Comparison of ENCODE assay signal across 15 cellular contexts in genomic region chr2:200593905-200594304, GRCh38. TPM values are rescaled to one million over a fixed set of nuclear protein-coding genes. Genes with fewer than 3 reads are reported as not detected.
DNase-seq lines count a peak whose midpoint lies in the region; ATAC-seq and TF ChIP-seq lines count a peak whose summit lies in the region.
"Had no signal": no experiment of that assay in that cellular context is flagged by ENCODE, and none has a peak within 500 bp of the region (broad histone marks: within the 10 kb centered on the region; RNA-seq: fewer than 3 reads in every experiment).

No MANE protein-coding gene starts in this region.

- POLR2A ChIA-PET in PC-3 (lab: Charles Lee; ENCODE audit: unreplicated experiment) = no interaction called here

- no peaks in the 10 kb centered on the region for H3K9me2 ChIP-seq in PC-3 (replicated peaks; ENCODE audit: low read length)

- H3K9ac ChIP-seq in PC-3 (ENCODE audit: low read length) = no peak overlapping the region
- H3K9ac ChIP-seq: BLaER1 treated with 17β-estradiol and CSF1 and Interleukin-3, amounts not matched to agents 10 nM and 100 nM had no signal

- CTCF ChIA-PET in PC-3 (lab: Charles Lee) = no interaction called here

- BruUV-seq in PC-3 (replicated peaks; lab: Mats Ljungman, UMichigan) = no TSS peak

- no peak overlapping the region for H2AFZ ChIP-seq in PC-3 (ENCODE audit: low read length)

- no peaks in the 10 kb centered on the region for H3F3A ChIP-seq in PC-3 (ENCODE audit: low read length, unreplicated experiment)

- H3K4me3 ChIP-seq in PC-3 (ENCODE audit: low read length) (no peak overlapping the region), fibroblast of villous mesenchyme (ENCODE audit: low read depth, low read length) (no peak overlapping the region), foreskin fibroblast (ENCODE audit: low read depth in 1 of 2, low read length in 2 of 2) (no peak overlapping the region)
- H3K4me3 ChIP-seq: BLaER1 treated with 17β-estradiol and CSF1 and Interleukin-3, amounts not matched to agents 10 nM and 100 nM had no signal

- H3K36me3 ChIP-seq in PC-3 (ENCODE audit: low read depth, low read length) = no peaks in the 10 kb centered on the region
- H3K36me3 ChIP-seq: BLaER1 treated with 17β-estradiol and CSF1 and Interleukin-3, amounts not matched to agents 10 nM and 100 nM had no signal

- intact Hi-C loops in PC-3 (cut with micrococcal nuclease) = no loop called here

- peaks cover 36% of the 10 kb centered on the region for H3K4me1 ChIP-seq in PC-3 (ENCODE audit: insufficient read depth, low read length)

- TF ChIP-seq CTCF in 22Rv1 (IDR thresholded peaks at IDR 0.05) (no peak), PC-3 (conservative IDR thresholded peaks at IDR 0.05; ENCODE audit: low read depth, low read length) (no peak), fibroblast of villous mesenchyme (IDR thresholded peaks at IDR 0.05; ENCODE audit: insufficient read depth, low read depth, low read length) (no peak), foreskin fibroblast (IDR thresholded peaks at IDR 0.05; ENCODE audit: low read depth, low read length) (no peak)

- peak; percentile 61 for DNase-seq in HT1080 (ENCODE audit: low read depth)
- peak; percentile 77 for DNase-seq in PC-3
- DNase-seq in fibroblast of villous mesenchyme (ENCODE audit: low read depth) = peak; percentile 23
- DNase-seq in DMS 273 treated with DMSO at 0.1 percent for 48 hours (lab: John Stamatoyannopoulos, UW) = no peak
- DNase-seq in foreskin fibroblast = no peak
- no peak for DNase-seq in NCI-H1930 (lab: John Stamatoyannopoulos, UW)
- DNase-seq: ACHN; CD4-positive, CD25-positive, alpha-beta regulatory T cell; DMS79; HCEC 1CT; HFFc6 had no signal

- peak overlapping the region; percentile 32 for H3K4me2 ChIP-seq in PC-3 (ENCODE audit: low read length)
- H3K4me2 ChIP-seq: BLaER1 treated with 17β-estradiol and CSF1 and Interleukin-3, amounts not matched to agents 10 nM and 100 nM had no signal

- ATAC-seq in PC-3 = peak; percentile 73
- no peak for ATAC-seq in HG02840 (IDR thresholded peaks at IDR 0.05; ENCODE audit: low FRiP score, unreplicated experiment)

- H3K9me3 ChIP-seq in PC-3 (ENCODE audit: low read length) = no peaks in the 10 kb centered on the region
- H3K9me3 ChIP-seq: BLaER1 treated with 17β-estradiol and CSF1 and Interleukin-3, amounts not matched to agents 10 nM and 100 nM had no signal

- H3K27ac ChIP-seq in 22Rv1 (peak overlapping the region; percentile 53; the same call in 1 of the 2 replicates), PC-3 (ENCODE audit: low read length) (peak overlapping the region; percentile 57)
- H3K27ac ChIP-seq: BLaER1 treated with 17β-estradiol and CSF1 and Interleukin-3, amounts not matched to agents 10 nM and 100 nM had no signal

- no peaks in the 10 kb centered on the region for H4K20me1 ChIP-seq in PC-3 (ENCODE audit: low read length)
- H4K20me1 ChIP-seq: BLaER1 treated with 17β-estradiol and CSF1 and Interleukin-3, amounts not matched to agents 10 nM and 100 nM had no signal

- H3K27me3 ChIP-seq in PC-3 (ENCODE audit: low read length) = no peaks in the 10 kb centered on the region
- H3K27me3 ChIP-seq: BLaER1 treated with 17β-estradiol and CSF1 and Interleukin-3, amounts not matched to agents 10 nM and 100 nM had no signal

- no peaks in the 10 kb centered on the region for H3K79me2 ChIP-seq in PC-3 (ENCODE audit: low read length)

RNA-seq across cellular contexts. Expression of gene AOX1, which starts 8.1 kb away (rescaled TPM):
- total RNA-seq in HT1080 (2014; rRNA removed; shearing (Covaris generic)) = 27.6 and 30.8 TPM in 2 replicates
- 21.6 and 22.0 TPM in 2 replicates for polyA plus RNA-seq in HT1080 (2015; cell fraction: cytosol; rRNA removed)
- 25.8 and 26.2 TPM in 2 replicates for polyA plus RNA-seq in HT1080 (2015; cell fraction: nucleus; rRNA removed)
- total RNA-seq in PC-3 (2014; rRNA removed) = 54.9 and 57.2 TPM in 2 replicates
- 17.7 and 57.4 TPM in 2 replicates for total RNA-seq in fibroblast of villous mesenchyme
- total RNA-seq: CD4-positive, CD25-positive, alpha-beta regulatory T cell had no signal
- polyA plus RNA-seq: CD4-positive, CD25-positive, alpha-beta regulatory T cell; IgD-negative memory B cell had no signal

Comparison
In these comparisons a context has a peak if more than half of its experiments do, and no peak if none do; other contexts are left out.
1. DNase-seq: peak in HT1080 (single experiment), PC-3 (single experiment) and fibroblast of villous mesenchyme (single experiment); none in DMS 273 treated with DMSO at 0.1 percent for 48 hours (single experiment), foreskin fibroblast (0 of 2) and NCI-H1930 (0 of 2).